ENCODE assay signal across 8 cellular contexts in genomic region chr19:4067396-4068057, GRCh38. TPM values are rescaled to one million over a fixed set of nuclear protein-coding genes. Genes with fewer than 3 reads are reported as not detected.
DNase-seq lines count a peak whose midpoint lies in the region; TF ChIP-seq lines count a peak whose summit lies in the region.

No MANE protein-coding gene starts in this region.

- intact Hi-C loops in esophagus muscularis mucosa (cut with DNase I) = loop anchor here (5.0 kb wide), 1 partner anchor 55 kb away; the partner anchor contains the start of gene MAP2K2

- no peaks in the 10 kb centered on the region for H3K27me3 ChIP-seq in esophagus muscularis mucosa

- peak overlapping the region; percentile 77 for H3K27ac Mint-ChIP-seq in T-helper 1 cell treated with Interleukin-12 subunit alpha and Interleukin-12 subunit beta and Interleukin-4 antibody, amounts not matched to agents 30 μg/mL and 1 μg/mL, for 36 hours
- no peak overlapping the region for H3K27ac Mint-ChIP-seq in neural crest cell (ENCODE audit: unreplicated experiment)

- no peaks in the 10 kb centered on the region for H3K9me3 ChIP-seq in esophagus muscularis mucosa

- WGBS in esophagus muscularis mucosa = 0% methylated on average over 16 of the region's 58 CpGs

- peak; percentile 46 for DNase-seq in NCI-H345 (lab: John Stamatoyannopoulos, UW)
- DNase-seq in NCI-H345 treated with DMSO at 0.1 percent for 48 hours (lab: John Stamatoyannopoulos, UW; ENCODE audit: unreplicated experiment) = no peak
- no peak for DNase-seq in esophagus muscularis mucosa (ENCODE audit: extremely low spot score)
- no peak for DNase-seq in neural crest cell (ENCODE audit: low read depth, low spot score)
- DNase-seq in cerebellar nuclear complex (lab: John Stamatoyannopoulos, UW) = no peak
- no peak for DNase-seq in SK-N-DZ (ENCODE audit: low spot score)
- no peak for DNase-seq in NCI-H2196 (lab: John Stamatoyannopoulos, UW; ENCODE audit: unreplicated experiment)

- H3K36me3 Mint-ChIP-seq in T-helper 1 cell treated with Interleukin-12 subunit alpha and Interleukin-12 subunit beta and Interleukin-4 antibody, amounts not matched to agents 30 μg/mL and 1 μg/mL, for 36 hours (ENCODE audit: low read depth) = peaks cover 3% of the 10 kb centered on the region
- no peaks in the 10 kb centered on the region for H3K36me3 Mint-ChIP-seq in neural crest cell (ENCODE audit: low read depth)

- TF ChIP-seq POLR2A in esophagus muscularis mucosa (IDR thresholded peaks at IDR 0.05; ENCODE audit: low read depth) = no peak

- H3K9me3 Mint-ChIP-seq in T-helper 1 cell treated with Interleukin-12 subunit alpha and Interleukin-12 subunit beta and Interleukin-4 antibody, amounts not matched to agents 30 μg/mL and 1 μg/mL, for 36 hours = no peaks in the 10 kb centered on the region
- no peaks in the 10 kb centered on the region for H3K9me3 Mint-ChIP-seq in neural crest cell

- H3K27ac ChIP-seq in esophagus muscularis mucosa (replicated peaks in 1 of 4) = peak overlapping the region; percentile 98 to 99 (median 99)

- no peak for TF ChIP-seq EP300 in esophagus muscularis mucosa (IDR thresholded peaks at IDR 0.05)

- H3K4me1 ChIP-seq in esophagus muscularis mucosa = peaks cover 14 to 38% (median 36%) of the 10 kb centered on the region in 4 donors

- peak overlapping the region; percentile 78 for H3K4me3 Mint-ChIP-seq in T-helper 1 cell treated with Interleukin-12 subunit alpha and Interleukin-12 subunit beta and Interleukin-4 antibody, amounts not matched to agents 30 μg/mL and 1 μg/mL, for 36 hours
- H3K4me3 Mint-ChIP-seq in neural crest cell = peak overlapping the region; percentile 91

- H3K4me1 Mint-ChIP-seq in T-helper 1 cell treated with Interleukin-12 subunit alpha and Interleukin-12 subunit beta and Interleukin-4 antibody, amounts not matched to agents 30 μg/mL and 1 μg/mL, for 36 hours (ENCODE audit: low read depth) = peaks cover 19% of the 10 kb centered on the region
- H3K4me1 Mint-ChIP-seq in neural crest cell = peaks cover 16% of the 10 kb centered on the region

- peak overlapping the region; percentile 90 to 100 (median 100) for H3K4me3 ChIP-seq in esophagus muscularis mucosa

- TF ChIP-seq CTCF in esophagus muscularis mucosa (IDR thresholded peaks at IDR 0.05) (peak in 1 of 3 experiments; percentile 5), neural crest cell (conservative IDR thresholded peaks at IDR 0.05) (no peak)

- peaks cover 0 to 9% (median 8%) of the 10 kb centered on the region in 4 donors for H3K36me3 ChIP-seq in esophagus muscularis mucosa

- H3K27me3 Mint-ChIP-seq in T-helper 1 cell treated with Interleukin-12 subunit alpha and Interleukin-12 subunit beta and Interleukin-4 antibody, amounts not matched to agents 30 μg/mL and 1 μg/mL, for 36 hours (ENCODE audit: low read depth) = no peaks in the 10 kb centered on the region
- peaks cover 29% of the 10 kb centered on the region for H3K27me3 Mint-ChIP-seq in neural crest cell (ENCODE audit: low read depth)

RNA-seq across cellular contexts. Expression of gene ZBTB7A, which starts 0.8 kb away (rescaled TPM):
- total RNA-seq in esophagus muscularis mucosa (100 to 1,000 TPM in 2 of 4 donors, 10 to 100 TPM in 2; 71.9 to 137 (median 114) TPM), neural crest cell (15.2 and 15.7 TPM in 2 replicates)
- polyA plus RNA-seq in SK-N-DZ (2014; cell fraction: cytosol; rRNA removed) = 4.6 and 5.5 TPM in 2 replicates
- 9.8 and 15.6 TPM in 2 replicates for polyA plus RNA-seq in SK-N-DZ (2014; cell fraction: nucleus; rRNA removed)

RNA-seq across cellular contexts. Expression of gene MAP2K2, which starts 56.4 kb away (rescaled TPM):
- total RNA-seq in esophagus muscularis mucosa (100 to 1,000 TPM in 2 of 4 donors, 10 to 100 TPM in 2; 59.0 to 145 (median 101) TPM), neural crest cell (171 and 178 TPM in 2 replicates)
- polyA plus RNA-seq in SK-N-DZ (2014; cell fraction: cytosol; rRNA removed) = 125 and 130 TPM in 2 replicates
- 70.3 and 81.0 TPM in 2 replicates for polyA plus RNA-seq in SK-N-DZ (2014; cell fraction: nucleus; rRNA removed)

RNA-seq across cellular contexts. Expression of gene PIAS4, which starts 60.0 kb away (rescaled TPM):
- total RNA-seq in esophagus muscularis mucosa = 10 to 100 TPM; 16.6 to 34.1 (median 24.8) TPM
- 49.6 and 58.8 TPM in 2 replicates for total RNA-seq in neural crest cell
- polyA plus RNA-seq in SK-N-DZ (2014; cell fraction: cytosol; rRNA removed) = 30.3 and 40.6 TPM in 2 replicates
- polyA plus RNA-seq in SK-N-DZ (2014; cell fraction: nucleus; rRNA removed) = 24.5 and 26.1 TPM in 2 replicates
